ENCODE assay signal across 25 cellular contexts in the genomic region with DNA sequence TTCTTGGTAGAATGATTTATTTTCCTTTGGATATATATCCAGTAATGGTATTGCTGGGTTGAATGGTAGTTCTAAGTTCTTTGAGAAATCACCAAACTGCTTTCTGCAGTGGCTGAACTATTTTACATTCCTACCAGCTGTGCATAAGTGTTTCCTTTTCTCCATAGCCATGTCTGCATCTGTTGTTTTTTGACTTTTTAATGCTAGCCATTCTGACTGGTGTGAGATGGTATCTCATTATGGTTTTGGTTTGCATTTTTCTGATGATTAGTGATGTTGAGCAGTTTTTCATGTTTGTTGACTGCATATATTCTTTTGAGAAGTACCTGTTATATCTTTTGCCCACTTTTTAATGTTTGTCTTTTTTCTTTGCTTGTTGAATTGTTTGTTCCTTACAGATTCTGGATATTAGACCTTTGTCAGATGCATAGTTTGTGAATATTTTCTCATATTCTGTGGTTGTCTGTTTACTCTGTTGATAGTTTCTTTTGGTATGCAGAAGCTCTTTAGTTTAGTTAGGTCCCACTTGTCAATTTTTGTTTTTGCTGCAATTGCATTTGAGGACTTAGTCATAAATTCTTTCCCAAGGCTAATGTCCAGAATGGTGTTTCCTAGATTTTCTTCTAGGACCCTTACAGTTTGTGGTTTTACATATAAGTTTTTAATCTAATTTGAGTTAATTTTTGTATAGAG. TPM values are rescaled to one million over a fixed set of nuclear protein-coding genes. Genes with fewer than 3 reads are reported as not detected.
"Had no signal": no experiment of that assay in that cellular context is flagged by ENCODE, and none has a peak within 500 bp of the region (broad histone marks: within the 10 kb centered on the region; RNA-seq: fewer than 3 reads in every experiment).

No MANE protein-coding gene starts in this region.

- H3K79me2 ChIP-seq: hepatocyte had no signal

- H3K4me3 ChIP-seq: colonic mucosa, gastroesophageal sphincter, heart left ventricle, hepatocyte, left lung, neural progenitor cell, prostate gland, right atrium auricular region, spleen, thoracic aorta, tibial nerve, upper lobe of left lung, uterus had no signal

- H3K36me3 ChIP-seq: colonic mucosa, gastroesophageal sphincter, heart left ventricle, left lung, neural progenitor cell, prostate gland, right atrium auricular region, spleen, thoracic aorta, tibial nerve, upper lobe of left lung, uterus had no signal

- H3K9me3 ChIP-seq: colonic mucosa, prostate gland, thoracic aorta, uterus had no signal

- DNase-seq: colonic mucosa; effector CD8-positive, alpha-beta T cell; endodermal cell; foreskin keratinocyte; heart left ventricle; left cardiac atrium; left lung; mesenchymal stem cell; midbrain; naive thymus-derived CD4-positive, alpha-beta T cell; spleen; stimulated activated naive B cell treated with anti-CD40 and anti-IgM and Interleukin-4, amounts not matched to agents 10 μg/mL and 1 μg/mL and 100 μg/mL, for 72 hours; upper lobe of left lung; uterus had no signal

- H3K27me3 Mint-ChIP-seq: dendritic cell treated with granulocyte-macrophage colony-stimulating factor and Interleukin-4, amounts not matched to agents 40 ng/mL and 50 ng/mL, for 4 days; stimulated activated naive CD8-positive, alpha-beta T cell treated with anti-CD3 and anti-CD28 coated beads, Interleukin-15, Interleukin-2, amounts not matched to agents 100 ng/mL and 50 ng/mL, for 24 hours had no signal

- H3K36me3 Mint-ChIP-seq: stimulated activated naive B cell treated with anti-CD40 and anti-IgM and Interleukin-4, amounts not matched to agents 10 μg/mL and 1 μg/mL and 100 μg/mL, for 72 hours had no signal

- H3K27ac ChIP-seq: colonic mucosa, epithelial cell of prostate, foreskin keratinocyte, gastroesophageal sphincter, heart left ventricle, hepatocyte, left lung, neural progenitor cell, prostate gland, right atrium auricular region, spleen, thoracic aorta, tibial nerve, upper lobe of left lung, uterus had no signal

- H3K4me1 ChIP-seq: colonic mucosa, foreskin keratinocyte, gastroesophageal sphincter, heart left ventricle, left lung, prostate gland, right atrium auricular region, spleen, tibial nerve, upper lobe of left lung, uterus had no signal

- H3K27ac Mint-ChIP-seq: dendritic cell treated with granulocyte-macrophage colony-stimulating factor and Interleukin-4, amounts not matched to agents 40 ng/mL and 50 ng/mL, for 4 days; endodermal cell; naive thymus-derived CD4-positive, alpha-beta T cell; nephron; neural progenitor cell; stimulated activated naive B cell treated with anti-CD40 and anti-IgM and Interleukin-4, amounts not matched to agents 10 μg/mL and 1 μg/mL and 100 μg/mL, for 72 hours; stimulated activated naive CD8-positive, alpha-beta T cell treated with anti-CD3 and anti-CD28 coated beads, Interleukin-15, Interleukin-2, amounts not matched to agents 100 ng/mL and 50 ng/mL, for 24 hours had no signal

- H3K27me3 ChIP-seq: colonic mucosa, foreskin keratinocyte, gastroesophageal sphincter, heart left ventricle, hepatocyte, left lung, neural progenitor cell, right atrium auricular region, spleen, tibial nerve, upper lobe of left lung, uterus had no signal

- H3K9ac ChIP-seq: neural progenitor cell had no signal

- H3K4me1 Mint-ChIP-seq: naive thymus-derived CD4-positive, alpha-beta T cell; nephron; stimulated activated naive B cell treated with anti-CD40 and anti-IgM and Interleukin-4, amounts not matched to agents 10 μg/mL and 1 μg/mL and 100 μg/mL, for 72 hours had no signal

- H3K4me3 Mint-ChIP-seq: dendritic cell treated with granulocyte-macrophage colony-stimulating factor and Interleukin-4, amounts not matched to agents 40 ng/mL and 50 ng/mL, for 4 days; endodermal cell; naive thymus-derived CD4-positive, alpha-beta T cell; nephron; neural progenitor cell; stimulated activated naive B cell treated with anti-CD40 and anti-IgM and Interleukin-4, amounts not matched to agents 10 μg/mL and 1 μg/mL and 100 μg/mL, for 72 hours; stimulated activated naive CD8-positive, alpha-beta T cell treated with anti-CD3 and anti-CD28 coated beads, Interleukin-15, Interleukin-2, amounts not matched to agents 100 ng/mL and 50 ng/mL, for 24 hours had no signal

- H3K4me2 ChIP-seq: hepatocyte, neural progenitor cell had no signal

- H2AFZ ChIP-seq: hepatocyte, neural progenitor cell had no signal

RNA-seq across cellular contexts. Expression of a gene that starts 17.6 kb away (rescaled TPM):
- total RNA-seq: naive thymus-derived CD4-positive, alpha-beta T cell had no signal
- polyA plus RNA-seq: naive thymus-derived CD4-positive, alpha-beta T cell had no signal
